ENCODE assay signal across 8 cellular contexts in genomic region chr13:26872444-26873173, GRCh38.
DNase-seq lines count a peak whose midpoint lies in the region; ATAC-seq, FAIRE-seq and TF ChIP-seq lines count a peak whose summit lies in the region.

No MANE protein-coding gene starts in this region.

- in situ Hi-C loops in SK-MEL-5 (cut with HindIII; ENCODE audit: low pct_unique_long_range_greater_than_20kb, low sequenced_read_pairs): no loop called here

- no peak for ATAC-seq in GM21423 (IDR thresholded peaks at IDR 0.05; ENCODE audit: unreplicated experiment)
- no peak for ATAC-seq in HG02623 (IDR thresholded peaks at IDR 0.05; ENCODE audit: unreplicated experiment)

- TF ChIP-seq RAD21 in Ishikawa (IDR thresholded peaks at IDR 0.05; ENCODE audit: low read depth): peak; percentile 72

- peak; percentile 4 for DNase-seq in DMS114 treated with DMSO at 0.1 percent for 48 hours (lab: John Stamatoyannopoulos, UW; ENCODE audit: unreplicated experiment)
- DNase-seq in SK-MEL-5 (ENCODE audit: low read depth, low spot score): peak; percentile 74
- DNase-seq in astrocyte of the hippocampus (ENCODE audit: low read depth, low spot score): peak; percentile 27
- DNase-seq in keratinocyte (ENCODE audit: low read depth, low spot score): no peak
- peak; percentile 0 for DNase-seq in stimulated activated CD4-positive, alpha-beta T cell treated with anti-CD3 and anti-CD28 coated beads, Interleukin-2, amount 100 ng/mL, for 4 hours (ENCODE audit: low read depth)

- H3K27me3 ChIP-seq in keratinocyte (ENCODE audit: control insufficient read depth, extremely low read depth, insufficient read depth, low read length): no peaks in the 10 kb centered on the region

- H3K27ac ChIP-seq in keratinocyte (ENCODE audit: control insufficient read depth, insufficient read depth, low read length): no peak overlapping the region

- H2AFZ ChIP-seq in keratinocyte (ENCODE audit: control insufficient read depth, low read length): no peak overlapping the region

- no peak overlapping the region for H3K9ac ChIP-seq in keratinocyte (ENCODE audit: control insufficient read depth, extremely low read depth, insufficient read depth, low read length)

- TF ChIP-seq CTCF in keratinocyte (optimal IDR thresholded peaks at IDR 0.05 in 1 of 3, IDR thresholded peaks at IDR 0.05 in 1 of 3, conservative IDR thresholded peaks at IDR 0.05 in 1 of 3; ENCODE audit: extremely low read depth in 1 of 3, insufficient read depth in 2 of 3, low read length in 3 of 3): peak; percentile 68 to 80 (median 78)

- no peaks in the 10 kb centered on the region for H3K9me1 ChIP-seq in keratinocyte (ENCODE audit: control insufficient read depth, extremely low read depth, insufficient read depth, low read length)

- no peak overlapping the region for H3K4me3 ChIP-seq in keratinocyte (ENCODE audit: control insufficient read depth in 2 of 3, extremely low read depth in 1 of 3, insufficient read depth in 2 of 3, low read depth in 1 of 3, low read length in 3 of 3)

- no peak overlapping the region for H3K4me2 ChIP-seq in keratinocyte (ENCODE audit: control insufficient read depth, extremely low read depth, insufficient read depth, low read depth, low read length)

- H4K20me1 ChIP-seq in keratinocyte (ENCODE audit: control insufficient read depth, extremely low read depth, insufficient read depth, low read length): no peaks in the 10 kb centered on the region

- H3K9me3 ChIP-seq in keratinocyte (ENCODE audit: control insufficient read depth, low read depth, low read length): no peaks in the 10 kb centered on the region

- no peaks in the 10 kb centered on the region for H3K36me3 ChIP-seq in keratinocyte (ENCODE audit: control insufficient read depth in 2 of 2, extremely low read depth in 1 of 2, insufficient read depth in 2 of 2, low read length in 2 of 2)

- H3K4me1 ChIP-seq in keratinocyte (ENCODE audit: control insufficient read depth, extremely low read depth, insufficient read depth, low read length): no peaks in the 10 kb centered on the region

- FAIRE-seq in keratinocyte (lab: Jason Lieb, UNC): no peak

- no peak for TF ChIP-seq EP300 in Ishikawa (IDR thresholded peaks at IDR 0.05; ENCODE audit: borderline replicate concordance)

- dilution Hi-C loops in keratinocyte (cut with MboI; ENCODE audit: extremely low pct_ligation_motif_present, low sequenced_read_pairs): no loop called here

- no peaks in the 10 kb centered on the region for H3K79me2 ChIP-seq in keratinocyte (ENCODE audit: control insufficient read depth, insufficient read depth, low read length)

TF ChIP-seq in Ishikawa, 13 proteins besides CTCF, POLR2A, EP300 and RAD21:
- TF ChIP-seq, protein P1, sequence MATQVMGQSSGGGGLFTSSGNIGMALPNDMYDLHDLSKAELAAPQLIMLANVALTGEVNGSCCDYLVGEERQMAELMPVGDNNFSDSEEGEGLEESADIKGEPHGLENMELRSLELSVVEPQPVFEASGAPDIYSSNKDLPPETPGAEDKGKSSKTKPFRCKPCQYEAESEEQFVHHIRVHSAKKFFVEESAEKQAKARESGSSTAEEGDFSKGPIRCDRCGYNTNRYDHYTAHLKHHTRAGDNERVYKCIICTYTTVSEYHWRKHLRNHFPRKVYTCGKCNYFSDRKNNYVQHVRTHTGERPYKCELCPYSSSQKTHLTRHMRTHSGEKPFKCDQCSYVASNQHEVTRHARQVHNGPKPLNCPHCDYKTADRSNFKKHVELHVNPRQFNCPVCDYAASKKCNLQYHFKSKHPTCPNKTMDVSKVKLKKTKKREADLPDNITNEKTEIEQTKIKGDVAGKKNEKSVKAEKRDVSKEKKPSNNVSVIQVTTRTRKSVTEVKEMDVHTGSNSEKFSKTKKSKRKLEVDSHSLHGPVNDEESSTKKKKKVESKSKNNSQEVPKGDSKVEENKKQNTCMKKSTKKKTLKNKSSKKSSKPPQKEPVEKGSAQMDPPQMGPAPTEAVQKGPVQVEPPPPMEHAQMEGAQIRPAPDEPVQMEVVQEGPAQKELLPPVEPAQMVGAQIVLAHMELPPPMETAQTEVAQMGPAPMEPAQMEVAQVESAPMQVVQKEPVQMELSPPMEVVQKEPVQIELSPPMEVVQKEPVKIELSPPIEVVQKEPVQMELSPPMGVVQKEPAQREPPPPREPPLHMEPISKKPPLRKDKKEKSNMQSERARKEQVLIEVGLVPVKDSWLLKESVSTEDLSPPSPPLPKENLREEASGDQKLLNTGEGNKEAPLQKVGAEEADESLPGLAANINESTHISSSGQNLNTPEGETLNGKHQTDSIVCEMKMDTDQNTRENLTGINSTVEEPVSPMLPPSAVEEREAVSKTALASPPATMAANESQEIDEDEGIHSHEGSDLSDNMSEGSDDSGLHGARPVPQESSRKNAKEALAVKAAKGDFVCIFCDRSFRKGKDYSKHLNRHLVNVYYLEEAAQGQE (IDR thresholded peaks at IDR 0.05; ENCODE audit: low read depth): peak; percentile 68
- no peak for TF ChIP-seq EGR1 (IDR thresholded peaks at IDR 0.05)
